ENCODE assay signal across 17 cellular contexts in the genomic region with DNA sequence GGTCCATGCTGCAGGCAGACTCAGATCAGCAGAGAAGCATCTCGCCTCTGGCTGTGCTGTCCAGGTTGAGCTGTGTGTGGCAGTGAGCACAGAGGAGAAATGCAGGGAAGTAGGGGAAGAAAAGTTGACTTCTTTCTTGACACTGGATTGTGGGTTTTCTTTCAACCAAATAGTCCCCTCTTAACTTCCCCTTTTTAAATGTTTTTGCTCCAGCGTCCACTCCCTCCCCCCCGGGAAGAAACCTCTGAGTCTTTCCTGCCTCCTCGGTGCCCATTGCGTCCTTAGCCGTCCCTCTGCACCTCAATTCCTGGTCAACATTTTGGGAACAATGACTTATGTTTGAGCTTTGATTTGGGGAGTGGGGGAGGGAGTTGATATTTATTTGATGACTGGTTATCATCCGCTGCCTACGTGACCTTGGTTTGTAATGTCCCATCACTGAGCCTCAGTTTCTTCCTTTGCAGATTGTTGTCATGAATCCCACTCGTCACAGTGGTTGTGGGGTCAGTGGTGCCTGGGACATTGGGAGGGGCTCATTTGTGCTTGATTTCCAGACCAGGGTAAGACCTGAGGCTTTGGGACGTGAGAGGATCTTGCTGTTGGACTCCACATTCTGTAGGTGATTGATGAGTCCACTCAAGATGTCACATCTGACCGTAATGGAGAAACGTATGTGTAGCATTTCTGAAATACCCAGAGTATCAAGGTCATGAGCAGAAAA. TPM values are rescaled to one million over a fixed set of nuclear protein-coding genes. Genes with fewer than 3 reads are reported as not detected.
DNase-seq lines count a peak whose midpoint lies in the region; ATAC-seq, FAIRE-seq and TF ChIP-seq lines count a peak whose summit lies in the region.
"Had no signal": no experiment of that assay in that cellular context is flagged by ENCODE, and none has a peak within 500 bp of the region (broad histone marks: within the 10 kb centered on the region; RNA-seq: fewer than 3 reads in every experiment).

Gene LILRB2, minus strand, starts transcription at position 103 of the 721 bp plus-strand sequence. CDS start 614 bp downstream, outside the sequence.

- no peak for FAIRE-seq in urothelium cell line (lab: Jason Lieb, UNC)

- no peak for TF ChIP-seq CTCF in left ventricle myocardium inferior (IDR thresholded peaks at IDR 0.05; ENCODE audit: borderline replicate concordance)
- TF ChIP-seq CTCF in psoas muscle (IDR thresholded peaks at IDR 0.05): no peak

- no peak for ATAC-seq in psoas muscle
- no peak for ATAC-seq in GM18858 (IDR thresholded peaks at IDR 0.05; ENCODE audit: unreplicated experiment)
- ATAC-seq in GM21825 (IDR thresholded peaks at IDR 0.05; ENCODE audit: unreplicated experiment): no peak
- ATAC-seq: T-cell had no signal

- peak within 1 kb of the TSS; percentile 33 for H3K4me3 ChIP-seq in left ventricle myocardium inferior
- H3K4me3 ChIP-seq in psoas muscle: peak within 1 kb of the TSS; percentile 18
- H3K4me3 ChIP-seq: PC-9 had no signal

- H3K4me1 ChIP-seq in left ventricle myocardium inferior (no peaks in the 10 kb centered on the region), psoas muscle (no peaks in the 10 kb centered on the region)

- 72 to 74% (median 73%) methylated on average over 12 of the region's 12 CpGs for WGBS in psoas muscle, 3 donors

- intact Hi-C loops in left ventricle myocardium inferior (cut with micrococcal nuclease) (no loop called here), psoas muscle (cut with DNase I) (no loop called here)

- H3K9me3 ChIP-seq in left ventricle myocardium inferior (replicated peaks) (no peaks in the 10 kb centered on the region), psoas muscle (no peaks in the 10 kb centered on the region)

- peak; percentile 71 for DNase-seq in CD1c-positive myeloid dendritic cell (ENCODE audit: extremely low spot score)
- peak; percentile 72 for DNase-seq in NOMO-1 treated with DMSO at 0.1 percent for 48 hours (lab: John Stamatoyannopoulos, UW; ENCODE audit: unreplicated experiment)
- no peak for DNase-seq in left ventricle myocardium inferior
- DNase-seq in psoas muscle: no peak
- no peak for DNase-seq in DMS53 treated with DMSO at 0.1 percent for 48 hours (lab: John Stamatoyannopoulos, UW; ENCODE audit: unreplicated experiment)
- no peak for DNase-seq in urothelium cell line (ENCODE audit: low spot score)
- DNase-seq: activated CD4-positive, alpha-beta T cell treated with anti-CD3 and anti-CD28 coated beads, Interleukin-2, amount 50 U/mL, for 1 hour; HFFc6; kidney glomerular epithelial cell; NCI-H2227 treated with DMSO at 0.1 percent for 48 hours; PC-9; T-cell had no signal

- H3K27ac ChIP-seq in left ventricle myocardium inferior (replicated peaks) (peak within 1 kb of the TSS; percentile 52), psoas muscle (no peak within 1 kb of the TSS)
- H3K27ac ChIP-seq: PC-9 had no signal

- peaks cover 90% of the 10 kb centered on the region for H3K27me3 ChIP-seq in left ventricle myocardium inferior (ENCODE audit: low read depth)
- peaks cover 0 to 3% (median 0%) of the 10 kb centered on the region in 3 donors for H3K27me3 ChIP-seq in psoas muscle (ENCODE audit: insufficient read depth in 3 of 3, low read length in 2 of 3)

- H3K36me3 ChIP-seq in left ventricle myocardium inferior (no peaks in the 10 kb centered on the region), psoas muscle (ENCODE audit: insufficient read depth in 1 of 2, low read depth in 1 of 2) (no peaks in the 10 kb centered on the region)

RNA-seq across cellular contexts. Expression of gene LILRB2, which starts in this region (rescaled TPM):
- total RNA-seq in left ventricle myocardium inferior: 1.7 TPM
- 1 to 10 TPM in 3 of 4 donors, under 1 TPM in 1; 0.79 to 2.4 (median 1.7) TPM for total RNA-seq in psoas muscle
- polyA plus RNA-seq in psoas muscle: 1 to 10 TPM in 1 of 3 donors, under 1 TPM in 2; 0.41 to 1.3 (median 0.42) TPM
- total RNA-seq: epithelial cell of proximal tubule, HFFc6, HT1080, PC-9 had no signal
- polyA plus RNA-seq: neural cell had no signal

Comparison
In these comparisons a context has a peak if more than half of its experiments do, and no peak if none do; other contexts are left out.
1. DNase-seq: peak in CD1c-positive myeloid dendritic cell (single experiment) and NOMO-1 treated with DMSO at 0.1 percent for 48 hours (single experiment); none in left ventricle myocardium inferior (single experiment), psoas muscle (0 of 2), DMS53 treated with DMSO at 0.1 percent for 48 hours (single experiment) and urothelium cell line (single experiment).